Comparison of ENCODE assay signal across 1 cellular context in genomic region chr4:57554693-57555092, GRCh38.
TF ChIP-seq lines count a peak whose summit lies in the region.

No MANE protein-coding gene starts in this region.

TF ChIP-seq in liver, 16 proteins besides CTCF, POLR2A, EP300 and RAD21 (continued from another document):
- TF ChIP-seq REST (IDR thresholded peaks at IDR 0.05): no peak
- no peak for TF ChIP-seq HNF4G (IDR thresholded peaks at IDR 0.05)
- TF ChIP-seq HNF4A (conservative IDR thresholded peaks at IDR 0.05): no peak
- TF ChIP-seq TAF1 (conservative IDR thresholded peaks at IDR 0.05): no peak
- TF ChIP-seq SP1 (IDR thresholded peaks at IDR 0.05): no peak
